In the genomic region with DNA sequence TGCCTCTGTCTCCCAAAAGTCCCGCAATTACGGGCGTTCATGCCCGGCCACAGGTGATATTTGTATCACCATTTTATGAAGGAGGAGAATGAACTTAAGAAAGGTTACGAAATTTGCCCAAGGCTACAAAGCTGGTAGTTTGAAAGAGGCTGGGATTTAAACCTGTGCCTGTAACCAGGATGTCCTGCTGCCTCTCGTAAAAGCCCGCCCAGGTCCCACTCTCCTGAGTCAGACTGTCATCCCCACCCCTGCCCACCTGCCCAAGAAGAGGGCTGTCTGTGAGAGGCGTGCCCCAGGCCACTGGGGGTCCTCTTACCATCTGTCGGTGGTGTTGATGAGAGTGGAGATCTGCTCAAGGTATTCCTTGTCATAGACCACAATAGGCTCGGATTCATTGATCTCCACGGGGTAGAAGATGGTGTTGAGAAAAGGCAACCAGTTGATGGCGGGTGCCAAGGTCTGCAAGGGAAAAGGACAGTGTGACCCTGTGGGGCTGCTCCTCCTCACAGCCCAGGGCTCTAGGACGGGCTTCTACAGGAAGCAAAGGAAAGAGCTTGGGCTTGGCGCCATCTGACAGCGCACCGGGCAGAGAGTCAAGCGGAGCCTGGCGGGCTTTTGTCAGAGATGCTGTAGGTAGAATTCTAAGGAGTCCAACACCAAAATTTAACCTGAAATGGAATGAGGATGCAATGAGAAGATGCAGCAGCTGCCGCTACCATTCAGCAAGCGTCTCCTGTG, we compare ENCODE assay signal across 1 cellular context.
A peak's percentile ranks its signal among the peaks of the same experiment; 100 is the strongest.
TF ChIP-seq lines count a peak whose summit lies in the region.

No MANE protein-coding gene starts in this region.

TF ChIP-seq in K562, 482 proteins besides CTCF, POLR2A, EP300 and RAD21:
- TF ChIP-seq ZBTB33 (CRISPR knock-in tag; IDR thresholded peaks at IDR 0.05) (peak; percentile 26; the same call in 1 of the 2 replicates), CAMTA2 (CRISPR knock-in tag; conservative IDR thresholded peaks at IDR 0.05) (no peak), POLR2AphosphoS2 (IDR thresholded peaks at IDR 0.05; ENCODE audit: low read length) (no peak)
